Comparison of ENCODE assay signal across 15 cellular contexts in the genomic region with DNA sequence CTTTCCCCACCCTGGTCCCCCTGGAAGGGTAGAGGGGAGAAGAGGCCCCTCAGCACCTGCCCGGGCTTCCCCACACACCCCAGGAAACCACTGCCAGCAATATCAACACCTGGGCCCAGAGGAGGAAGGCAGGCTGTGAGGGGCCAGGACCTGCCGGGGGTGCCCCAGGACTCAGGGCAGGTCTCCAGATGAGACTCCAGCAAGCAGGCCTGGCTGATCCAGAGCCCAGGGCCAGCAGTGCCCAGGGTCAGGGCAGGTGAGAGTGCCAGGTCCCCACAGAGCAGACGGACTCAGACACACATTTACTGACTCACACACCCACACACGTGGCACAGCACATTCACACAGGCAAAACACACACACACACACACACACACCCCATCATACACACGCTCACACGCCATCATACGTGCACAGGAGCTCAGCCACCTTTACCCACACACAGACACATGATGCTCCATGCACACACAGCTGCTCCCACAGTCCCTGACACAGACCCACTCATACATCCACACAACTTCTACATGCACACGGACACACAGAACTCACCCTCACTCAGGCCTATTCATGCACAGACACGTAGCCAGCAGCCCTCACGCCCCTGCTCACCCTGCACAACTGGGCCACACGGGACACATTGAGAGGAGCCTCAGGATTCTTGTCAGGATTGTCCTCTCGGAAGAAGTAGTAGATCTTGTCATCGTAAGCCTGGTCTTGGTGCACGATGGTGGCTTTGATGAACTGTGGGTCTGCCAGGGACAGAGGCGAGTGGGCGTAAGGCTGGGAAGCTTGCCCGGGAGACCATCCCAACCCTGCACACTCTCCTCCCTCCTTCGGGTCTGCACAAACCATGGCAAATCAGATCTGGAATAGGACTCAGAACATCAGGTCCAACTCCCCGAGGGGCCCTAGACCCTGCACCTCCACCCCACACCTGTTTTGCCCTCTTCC. TPM values are rescaled to one million over a fixed set of nuclear protein-coding genes. Genes with fewer than 3 reads are reported as not detected.
A peak's percentile ranks its signal among the peaks of the same experiment; 100 is the strongest.
DNase-seq lines count a peak whose midpoint lies in the region; ATAC-seq and FAIRE-seq lines count a peak whose summit lies in the region.
"Had no signal": no experiment of that assay in that cellular context is flagged by ENCODE, and none has a peak within 500 bp of the region (broad histone marks: within the 10 kb centered on the region; RNA-seq: fewer than 3 reads in every experiment).

No MANE protein-coding gene starts in this region.

- peak overlapping the region; percentile 17 for H3K4me3 Mint-ChIP-seq in stimulated activated naive CD8-positive, alpha-beta T cell treated with anti-CD3 and anti-CD28 coated beads, Interleukin-15, Interleukin-2, amounts not matched to agents 100 ng/mL and 50 ng/mL, for 24 hours
- H3K4me3 Mint-ChIP-seq in activated T-helper 17 cell treated with anti-CD3 and anti-CD28 coated beads, Interleukin-2, amount 50 U/mL, for 72 hours, result no peak overlapping the region

- no peak for ATAC-seq in stimulated activated naive CD8-positive, alpha-beta T cell treated with anti-CD3 and anti-CD28 coated beads, Interleukin-15, Interleukin-2, amounts not matched to agents 100 U/mL and 50 U/mL, for 24 hours
- ATAC-seq in activated T-helper 17 cell treated with anti-CD3 and anti-CD28 coated beads, Interleukin-2, amount 50 U/mL, for 72 hours (replicated peaks), result peak; percentile 21
- ATAC-seq: lower lobe of right lung had no signal

- DNase-seq in stimulated activated naive CD8-positive, alpha-beta T cell treated with anti-CD3 and anti-CD28 coated beads, Interleukin-15, Interleukin-2, amounts not matched to agents 100 U/mL and 50 U/mL, for 24 hours, result no peak
- no peak for DNase-seq in urothelium cell line (ENCODE audit: low spot score)
- DNase-seq in dermis blood vessel endothelial cell, result no peak
- DNase-seq in SK-N-DZ (ENCODE audit: low spot score), result no peak
- no peak for DNase-seq in HPDE6-E6E7 (ENCODE audit: extremely low spot score)
- DNase-seq: AML-193; cerebellar nuclear complex; lower lobe of right lung; NCI-H1105 treated with DMSO at 0.1 percent for 48 hours; NCI-H526; stimulated activated CD4-positive, alpha-beta T cell treated with anti-CD3 and anti-CD28 coated beads, Interleukin-2, amount 100 ng/mL, for 24 hours had no signal

- peaks cover 64% of the 10 kb centered on the region for H3K4me1 Mint-ChIP-seq in stimulated activated naive CD8-positive, alpha-beta T cell treated with anti-CD3 and anti-CD28 coated beads, Interleukin-15, Interleukin-2, amounts not matched to agents 100 ng/mL and 50 ng/mL, for 24 hours (ENCODE audit: low read depth)
- H3K4me1 Mint-ChIP-seq in activated T-helper 17 cell treated with anti-CD3 and anti-CD28 coated beads, Interleukin-2, amount 50 U/mL, for 72 hours, result peaks cover 7% of the 10 kb centered on the region

- peak overlapping the region; percentile 85 for H3K27ac Mint-ChIP-seq in stimulated activated naive CD8-positive, alpha-beta T cell treated with anti-CD3 and anti-CD28 coated beads, Interleukin-15, Interleukin-2, amounts not matched to agents 100 ng/mL and 50 ng/mL, for 24 hours
- peak overlapping the region; percentile 56 for H3K27ac Mint-ChIP-seq in activated T-helper 17 cell treated with anti-CD3 and anti-CD28 coated beads, Interleukin-2, amount 50 U/mL, for 72 hours

- no peaks in the 10 kb centered on the region for H3K27me3 Mint-ChIP-seq in stimulated activated naive CD8-positive, alpha-beta T cell treated with anti-CD3 and anti-CD28 coated beads, Interleukin-15, Interleukin-2, amounts not matched to agents 100 ng/mL and 50 ng/mL, for 24 hours
- no peaks in the 10 kb centered on the region for H3K27me3 Mint-ChIP-seq in activated T-helper 17 cell treated with anti-CD3 and anti-CD28 coated beads, Interleukin-2, amount 50 U/mL, for 72 hours

- H3K27ac ChIP-seq in layer of hippocampus (ENCODE audit: low read depth, low read length), result peak overlapping the region; percentile 2
- H3K27ac ChIP-seq: lower lobe of right lung, VCaP had no signal

- peaks cover 85% of the 10 kb centered on the region for H3K36me3 Mint-ChIP-seq in stimulated activated naive CD8-positive, alpha-beta T cell treated with anti-CD3 and anti-CD28 coated beads, Interleukin-15, Interleukin-2, amounts not matched to agents 100 ng/mL and 50 ng/mL, for 24 hours (ENCODE audit: low read depth)
- H3K36me3 Mint-ChIP-seq in activated T-helper 17 cell treated with anti-CD3 and anti-CD28 coated beads, Interleukin-2, amount 50 U/mL, for 72 hours (ENCODE audit: low read depth), result peaks cover 99% of the 10 kb centered on the region

- H3K27me3 ChIP-seq in layer of hippocampus (ENCODE audit: control insufficient read depth, insufficient read depth, low read length), result no peaks in the 10 kb centered on the region

- H3K9me3 Mint-ChIP-seq in stimulated activated naive CD8-positive, alpha-beta T cell treated with anti-CD3 and anti-CD28 coated beads, Interleukin-15, Interleukin-2, amounts not matched to agents 100 ng/mL and 50 ng/mL, for 24 hours, result no peaks in the 10 kb centered on the region
- H3K9me3 Mint-ChIP-seq in activated T-helper 17 cell treated with anti-CD3 and anti-CD28 coated beads, Interleukin-2, amount 50 U/mL, for 72 hours, result no peaks in the 10 kb centered on the region

- FAIRE-seq in urothelium cell line (lab: Jason Lieb, UNC), result peak; percentile 92

RNA-seq across cellular contexts. Expression of gene SEMA7A, which starts 17.5 kb away (rescaled TPM):
- total RNA-seq in activated T-helper 17 cell treated with anti-CD3 and anti-CD28 coated beads, Interleukin-2, amount 50 U/mL, for 72 hours, result 10 to 100 TPM; 11.7 to 44.9 TPM
- 0.51 and 2.2 TPM in 2 replicates for total RNA-seq in dermis blood vessel endothelial cell
- polyA plus RNA-seq in SK-N-DZ (2014; cell fraction: cytosol; rRNA removed), result 5.7 and 6.6 TPM in 2 replicates
- 8.0 and 10.3 TPM in 2 replicates for polyA plus RNA-seq in SK-N-DZ (2014; cell fraction: nucleus; rRNA removed)

RNA-seq across cellular contexts. Expression of gene UBL7, which starts 44.7 kb away (rescaled TPM):
- 10 to 100 TPM; 38.0 to 52.6 TPM for total RNA-seq in activated T-helper 17 cell treated with anti-CD3 and anti-CD28 coated beads, Interleukin-2, amount 50 U/mL, for 72 hours
- total RNA-seq in dermis blood vessel endothelial cell, result 36.4 and 43.1 TPM in 2 replicates
- polyA plus RNA-seq in SK-N-DZ (2014; cell fraction: cytosol; rRNA removed), result 181 and 205 TPM in 2 replicates
- polyA plus RNA-seq in SK-N-DZ (2014; cell fraction: nucleus; rRNA removed), result 56.9 and 113 TPM in 2 replicates

RNA-seq across cellular contexts. Expression of gene CYP11A1, which starts 48.8 kb away (rescaled TPM):
- not detected for total RNA-seq in activated T-helper 17 cell treated with anti-CD3 and anti-CD28 coated beads, Interleukin-2, amount 50 U/mL, for 72 hours
- not detected in 2 replicates for total RNA-seq in dermis blood vessel endothelial cell
- not detected in 2 replicates for polyA plus RNA-seq in SK-N-DZ (2014; cell fraction: cytosol; rRNA removed)
- not detected in 2 replicates for polyA plus RNA-seq in SK-N-DZ (2014; cell fraction: nucleus; rRNA removed)
